1 cellular context compared by ENCODE assay signal in the genomic region with DNA sequence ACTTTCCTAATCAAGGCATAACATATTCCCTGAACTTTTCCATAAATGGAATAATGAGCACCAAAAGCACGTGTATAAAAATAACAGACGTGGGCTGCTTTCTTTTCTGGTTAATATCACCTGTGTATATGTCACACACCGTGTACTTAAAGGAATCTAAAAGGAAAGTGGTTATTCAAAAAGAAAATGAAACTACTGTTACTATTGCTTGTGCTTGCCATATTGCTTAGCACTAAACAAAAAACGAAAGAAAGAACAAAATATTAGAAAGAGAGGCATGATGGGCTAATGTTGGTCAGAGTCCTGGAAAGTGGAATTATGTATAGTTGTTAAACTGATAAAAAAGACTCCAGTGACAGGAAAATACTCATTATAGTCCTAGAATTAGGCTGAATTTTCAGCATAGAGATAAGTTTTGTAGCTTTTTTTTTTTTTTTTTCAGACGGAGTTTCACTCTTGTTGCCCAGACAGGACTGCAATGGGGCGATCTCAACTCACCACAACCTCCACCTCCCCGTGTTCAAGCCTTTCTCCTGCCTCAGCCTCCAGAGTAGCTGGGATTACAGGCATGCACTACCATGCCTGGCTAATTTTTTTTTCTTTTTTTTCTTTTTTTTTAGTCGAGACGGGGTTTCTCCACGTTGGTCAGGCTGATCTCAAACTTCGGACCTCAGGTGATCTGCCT.
TF ChIP-seq lines count a peak whose summit lies in the region.

No MANE protein-coding gene starts in this region.

TF ChIP-seq in GM12878, 131 proteins besides CTCF, POLR2A, EP300 and RAD21 (continued from another document):
- TF ChIP-seq PAX8 (IDR thresholded peaks at IDR 0.05): 0 out of 2 replicates have a peak, but pooled peaks have one; percentile 68
- no peak for TF ChIP-seq NR2C2 (IDR thresholded peaks at IDR 0.05; ENCODE audit: borderline replicate concordance, control insufficient read depth, insufficient read length, low read depth)
- peak; percentile 44; the same call in 1 of the 2 replicates for TF ChIP-seq NBN (IDR thresholded peaks at IDR 0.05)
